8 cellular contexts compared by ENCODE assay signal in genomic region chr4:113762061-113762850, GRCh38. TPM values are rescaled to one million over a fixed set of nuclear protein-coding genes. Genes with fewer than 3 reads are reported as not detected.
DNase-seq lines count a peak whose midpoint lies in the region; ATAC-seq, FAIRE-seq and TF ChIP-seq lines count a peak whose summit lies in the region.

No MANE protein-coding gene starts in this region.

- ATAC-seq in HG02759 (IDR thresholded peaks at IDR 0.05; ENCODE audit: unreplicated experiment), result peak; percentile 66
- peak; percentile 77 to 88 (median 85) for ATAC-seq in pancreas

- H3K27ac ChIP-seq in adipose tissue (ENCODE audit: low read depth, low read length), result peak overlapping the region; percentile 90
- peak overlapping the region; percentile 99 for H3K27ac ChIP-seq in cardiac muscle cell
- H3K27ac ChIP-seq in pancreas, result peak overlapping the region; percentile 95 to 99 (median 96)
- H3K27ac ChIP-seq in tibial artery, result peak overlapping the region; percentile 97 to 98

- peak; percentile 92 for DNase-seq in NCI-H1417 treated with DMSO at 0.1 percent for 48 hours (lab: John Stamatoyannopoulos, UW)
- peak; percentile 96 for DNase-seq in SW480 (ENCODE audit: low spot score)
- DNase-seq in cardiac muscle cell (ENCODE audit: low read depth in 1 of 2, low spot score in 1 of 2), result peak; percentile 100
- peak; percentile 94 to 100 (median 98) for DNase-seq in pancreas
- peak; percentile 100 for DNase-seq in tibial artery

- H3K4me1 ChIP-seq in cardiac muscle cell (ENCODE audit: low read depth) (peaks cover 24% of the 10 kb centered on the region), pancreas (peaks cover 0 to 16% (median 14%) of the 10 kb centered on the region in 3 donors), tibial artery (peaks cover 0 to 27% (median 8%) of the 10 kb centered on the region in 4 donors)

- no peaks in the 10 kb centered on the region for H3K27me3 ChIP-seq in cardiac muscle cell
- H3K27me3 ChIP-seq in pancreas, result no peaks in the 10 kb centered on the region
- no peaks in the 10 kb centered on the region for H3K27me3 ChIP-seq in tibial artery

- H3K9me3 ChIP-seq in cardiac muscle cell (ENCODE audit: low read depth) (no peaks in the 10 kb centered on the region), pancreas (no peaks in the 10 kb centered on the region), tibial artery (no peaks in the 10 kb centered on the region)

- 0% methylated on average over 40 to 44 of the region's 44 CpGs for WGBS in adipose tissue, 3 donors
- 0 to 1% methylated on average over 40 to 44 of the region's 44 CpGs for WGBS in pancreas, 2 donors

- FAIRE-seq in pancreas (lab: Jason Lieb, UNC), result peak; percentile 98

- peak overlapping the region; percentile 77 for H3K4me3 ChIP-seq in cardiac muscle cell
- H3K4me3 ChIP-seq in pancreas, result peak overlapping the region; percentile 49 to 67 (median 60)
- peak overlapping the region; percentile 69 to 90 for H3K4me3 ChIP-seq in tibial artery

- no peaks in the 10 kb centered on the region for H3K36me3 ChIP-seq in cardiac muscle cell
- no peaks in the 10 kb centered on the region for H3K36me3 ChIP-seq in pancreas
- no peaks in the 10 kb centered on the region for H3K36me3 ChIP-seq in tibial artery

- TF ChIP-seq CTCF in GM12872 (IDR thresholded peaks at IDR 0.05; ENCODE audit: insufficient read depth, low read depth, low read length) (peak; percentile 24; the same call in 1 of the 3 replicates), cardiac muscle cell (IDR thresholded peaks at IDR 0.05; ENCODE audit: low read depth, low read length) (no peak), pancreas (IDR thresholded peaks at IDR 0.05) (no peak), tibial artery (IDR thresholded peaks at IDR 0.05) (no peak)

- intact Hi-C loops in pancreas (cut with DNase I), result no loop called here
- intact Hi-C loops in tibial artery (cut with DNase I; ENCODE audit: low total_unique reads), result loop anchor here (5.0 to 10.0 kb wide), 3 partner anchors 213 to 365 kb away; partner anchors contain the start of gene ARSJ

RNA-seq across cellular contexts. Expression of gene CAMK2D, which starts 0.7 kb away (rescaled TPM):
- polyA plus RNA-seq in adipose tissue, result 10 to 100 TPM in 2 of 3 donors, 1 to 10 TPM in 1; 6.1 to 28.6 (median 26.5) TPM
- total RNA-seq in cardiac muscle cell, result 74.9 and 84.7 TPM in 2 replicates
- polyA plus RNA-seq in cardiac muscle cell, result 60.6 and 88.5 TPM in 2 replicates
- total RNA-seq in pancreas, result 10 to 100 TPM in 3 of 6 donors, 1 to 10 TPM in 3; 7.6 to 23.1 (median 11.3) TPM
- polyA plus RNA-seq in pancreas, result 1 to 10 TPM; 4.0 to 9.9 TPM

Comparison
In these comparisons a context has a peak if more than half of its experiments do, and no peak if none do; other contexts are left out.
1. Peak in every context shown above with its lines: DNase-seq, ATAC-seq, H3K4me3 ChIP-seq and H3K27ac ChIP-seq.